1 cellular context compared by ENCODE assay signal in genomic region chr16:8741636-8742427, GRCh38.
TF ChIP-seq lines count a peak whose summit lies in the region.

No MANE protein-coding gene starts in this region.

TF ChIP-seq in HepG2, 621 proteins besides CTCF, POLR2A, EP300 and RAD21 (continues in another document):
- TF ChIP-seq ZNF317 (CRISPR knock-in tag; IDR thresholded peaks at IDR 0.05) = 0 out of 2 replicates have a peak, but pooled peaks have one; percentile 17
- TF ChIP-seq ZFP36 (IDR thresholded peaks at IDR 0.05; ENCODE audit: borderline replicate concordance, low read depth, low read length, partially characterized antibody) = peak; percentile 68
- no peak for TF ChIP-seq ZNF883 (CRISPR knock-in tag; IDR thresholded peaks at IDR 0.05; ENCODE audit: not compliant biosample characterization)
- no peak for TF ChIP-seq CBX1 (IDR thresholded peaks at IDR 0.05; ENCODE audit: low read depth)
- peak; percentile 82; the same call in 1 of the 2 replicates for TF ChIP-seq ZNF768 (CRISPR knock-in tag; IDR thresholded peaks at IDR 0.05)
- no peak for TF ChIP-seq CBX2 (IDR thresholded peaks at IDR 0.05; ENCODE audit: low read depth, low read length)
- TF ChIP-seq CBX2 (CRISPR knock-in tag; IDR thresholded peaks at IDR 0.05; ENCODE audit: low read depth) = no peak
- no peak for TF ChIP-seq FOSL2 (CRISPR knock-in tag; IDR thresholded peaks at IDR 0.05)
- no peak for TF ChIP-seq ATRX (CRISPR knock-in tag; IDR thresholded peaks at IDR 0.05; ENCODE audit: borderline replicate concordance)
- TF ChIP-seq ZNF136 (CRISPR knock-in tag; IDR thresholded peaks at IDR 0.05; ENCODE audit: low read depth) = no peak
- no peak for TF ChIP-seq ZNF260 (CRISPR knock-in tag; IDR thresholded peaks at IDR 0.05; ENCODE audit: borderline replicate concordance, low read depth)
- TF ChIP-seq KDM1A (CRISPR knock-in tag; IDR thresholded peaks at IDR 0.05) = 0 out of 2 replicates have a peak, but pooled peaks have one; percentile 22
- TF ChIP-seq ZMYM4 (CRISPR knock-in tag; IDR thresholded peaks at IDR 0.05) = no peak
- no peak for TF ChIP-seq YEATS2 (CRISPR knock-in tag; IDR thresholded peaks at IDR 0.05; ENCODE audit: borderline replicate concordance)
- no peak for TF ChIP-seq BRCA1 (CRISPR knock-in tag; IDR thresholded peaks at IDR 0.05)
- no peak for TF ChIP-seq NR0B2 (CRISPR knock-in tag; IDR thresholded peaks at IDR 0.05)
- no peak for TF ChIP-seq HNRNPK (IDR thresholded peaks at IDR 0.05; ENCODE audit: low read depth, low read length, poor library complexity, severe bottlenecking)
- TF ChIP-seq MYNN (CRISPR knock-in tag; IDR thresholded peaks at IDR 0.05; ENCODE audit: low read depth) = no peak
- TF ChIP-seq ZNF713 (CRISPR knock-in tag; IDR thresholded peaks at IDR 0.05) = no peak
- TF ChIP-seq, protein P1, sequence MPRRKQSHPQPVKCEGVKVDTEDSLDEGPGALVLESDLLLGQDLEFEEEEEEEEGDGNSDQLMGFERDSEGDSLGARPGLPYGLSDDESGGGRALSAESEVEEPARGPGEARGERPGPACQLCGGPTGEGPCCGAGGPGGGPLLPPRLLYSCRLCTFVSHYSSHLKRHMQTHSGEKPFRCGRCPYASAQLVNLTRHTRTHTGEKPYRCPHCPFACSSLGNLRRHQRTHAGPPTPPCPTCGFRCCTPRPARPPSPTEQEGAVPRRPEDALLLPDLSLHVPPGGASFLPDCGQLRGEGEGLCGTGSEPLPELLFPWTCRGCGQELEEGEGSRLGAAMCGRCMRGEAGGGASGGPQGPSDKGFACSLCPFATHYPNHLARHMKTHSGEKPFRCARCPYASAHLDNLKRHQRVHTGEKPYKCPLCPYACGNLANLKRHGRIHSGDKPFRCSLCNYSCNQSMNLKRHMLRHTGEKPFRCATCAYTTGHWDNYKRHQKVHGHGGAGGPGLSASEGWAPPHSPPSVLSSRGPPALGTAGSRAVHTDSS (CRISPR knock-in tag; conservative IDR thresholded peaks at IDR 0.05) = no peak
- TF ChIP-seq RCOR2 (CRISPR knock-in tag; IDR thresholded peaks at IDR 0.05) = peak; percentile 72; the same call in 1 of the 2 replicates
- no peak for TF ChIP-seq ZNF432 (CRISPR knock-in tag; IDR thresholded peaks at IDR 0.05; ENCODE audit: borderline replicate concordance)
- TF ChIP-seq ZMYM3 (CRISPR knock-in tag; IDR thresholded peaks at IDR 0.05) = peak; percentile 38; the same call in 1 of the 2 replicates
- no peak for TF ChIP-seq ZNF512 (CRISPR knock-in tag; IDR thresholded peaks at IDR 0.05)
- TF ChIP-seq, protein P2, sequence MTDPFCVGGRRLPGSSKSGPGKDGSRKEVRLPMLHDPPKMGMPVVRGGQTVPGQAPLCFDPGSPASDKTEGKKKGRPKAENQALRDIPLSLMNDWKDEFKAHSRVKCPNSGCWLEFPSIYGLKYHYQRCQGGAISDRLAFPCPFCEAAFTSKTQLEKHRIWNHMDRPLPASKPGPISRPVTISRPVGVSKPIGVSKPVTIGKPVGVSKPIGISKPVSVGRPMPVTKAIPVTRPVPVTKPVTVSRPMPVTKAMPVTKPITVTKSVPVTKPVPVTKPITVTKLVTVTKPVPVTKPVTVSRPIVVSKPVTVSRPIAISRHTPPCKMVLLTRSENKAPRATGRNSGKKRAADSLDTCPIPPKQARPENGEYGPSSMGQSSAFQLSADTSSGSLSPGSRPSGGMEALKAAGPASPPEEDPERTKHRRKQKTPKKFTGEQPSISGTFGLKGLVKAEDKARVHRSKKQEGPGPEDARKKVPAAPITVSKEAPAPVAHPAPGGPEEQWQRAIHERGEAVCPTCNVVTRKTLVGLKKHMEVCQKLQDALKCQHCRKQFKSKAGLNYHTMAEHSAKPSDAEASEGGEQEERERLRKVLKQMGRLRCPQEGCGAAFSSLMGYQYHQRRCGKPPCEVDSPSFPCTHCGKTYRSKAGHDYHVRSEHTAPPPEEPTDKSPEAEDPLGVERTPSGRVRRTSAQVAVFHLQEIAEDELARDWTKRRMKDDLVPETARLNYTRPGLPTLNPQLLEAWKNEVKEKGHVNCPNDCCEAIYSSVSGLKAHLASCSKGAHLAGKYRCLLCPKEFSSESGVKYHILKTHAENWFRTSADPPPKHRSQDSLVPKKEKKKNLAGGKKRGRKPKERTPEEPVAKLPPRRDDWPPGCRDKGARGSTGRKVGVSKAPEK (CRISPR knock-in tag; IDR thresholded peaks at IDR 0.05; ENCODE audit: borderline replicate concordance) = no peak
- TF ChIP-seq, protein P3, sequence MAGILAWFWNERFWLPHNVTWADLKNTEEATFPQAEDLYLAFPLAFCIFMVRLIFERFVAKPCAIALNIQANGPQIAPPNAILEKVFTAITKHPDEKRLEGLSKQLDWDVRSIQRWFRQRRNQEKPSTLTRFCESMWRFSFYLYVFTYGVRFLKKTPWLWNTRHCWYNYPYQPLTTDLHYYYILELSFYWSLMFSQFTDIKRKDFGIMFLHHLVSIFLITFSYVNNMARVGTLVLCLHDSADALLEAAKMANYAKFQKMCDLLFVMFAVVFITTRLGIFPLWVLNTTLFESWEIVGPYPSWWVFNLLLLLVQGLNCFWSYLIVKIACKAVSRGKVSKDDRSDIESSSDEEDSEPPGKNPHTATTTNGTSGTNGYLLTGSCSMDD (CRISPR knock-in tag; IDR thresholded peaks at IDR 0.05) = no peak
- TF ChIP-seq, protein P4, sequence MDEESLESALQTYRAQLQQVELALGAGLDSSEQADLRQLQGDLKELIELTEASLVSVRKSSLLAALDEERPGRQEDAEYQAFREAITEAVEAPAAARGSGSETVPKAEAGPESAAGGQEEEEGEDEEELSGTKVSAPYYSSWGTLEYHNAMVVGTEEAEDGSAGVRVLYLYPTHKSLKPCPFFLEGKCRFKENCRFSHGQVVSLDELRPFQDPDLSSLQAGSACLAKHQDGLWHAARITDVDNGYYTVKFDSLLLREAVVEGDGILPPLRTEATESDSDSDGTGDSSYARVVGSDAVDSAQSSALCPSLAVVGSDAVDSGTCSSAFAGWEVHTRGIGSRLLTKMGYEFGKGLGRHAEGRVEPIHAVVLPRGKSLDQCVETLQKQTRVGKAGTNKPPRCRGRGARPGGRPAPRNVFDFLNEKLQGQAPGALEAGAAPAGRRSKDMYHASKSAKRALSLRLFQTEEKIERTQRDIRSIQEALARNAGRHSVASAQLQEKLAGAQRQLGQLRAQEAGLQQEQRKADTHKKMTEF (CRISPR knock-in tag; IDR thresholded peaks at IDR 0.05) = no peak
- no peak for TF ChIP-seq PCBP2 (optimal IDR thresholded peaks at IDR 0.05; ENCODE audit: low read depth, low read length, poor library complexity, severe bottlenecking)
- TF ChIP-seq FOXK2 (IDR thresholded peaks at IDR 0.05) = no peak
- TF ChIP-seq SNAPC5 (CRISPR knock-in tag; IDR thresholded peaks at IDR 0.05; ENCODE audit: borderline replicate concordance) = 0 out of 2 replicates have a peak, but pooled peaks have one; percentile 44
- no peak for TF ChIP-seq ZNF878 (CRISPR knock-in tag; IDR thresholded peaks at IDR 0.05)
- no peak for TF ChIP-seq ZNF841 (CRISPR knock-in tag; IDR thresholded peaks at IDR 0.05; ENCODE audit: borderline replicate concordance)
- TF ChIP-seq MYC (CRISPR knock-in tag; IDR thresholded peaks at IDR 0.05; ENCODE audit: borderline replicate concordance) = no peak
- no peak for TF ChIP-seq ONECUT2 (CRISPR knock-in tag; IDR thresholded peaks at IDR 0.05)
- TF ChIP-seq PTBP1 (IDR thresholded peaks at IDR 0.05; ENCODE audit: low read depth, low read length, poor library complexity, severe bottlenecking) = no peak
- no peak for TF ChIP-seq GATA4 (IDR thresholded peaks at IDR 0.05; ENCODE audit: borderline replicate concordance, low read depth)
- TF ChIP-seq ZBTB8A (CRISPR knock-in tag; IDR thresholded peaks at IDR 0.05; ENCODE audit: borderline replicate concordance, low read depth) = no peak
- TF ChIP-seq SRY (CRISPR knock-in tag; IDR thresholded peaks at IDR 0.05) = no peak
- TF ChIP-seq ZFP37 (CRISPR knock-in tag; IDR thresholded peaks at IDR 0.05; ENCODE audit: borderline replicate concordance) = no peak
- TF ChIP-seq TBX2 (CRISPR knock-in tag; IDR thresholded peaks at IDR 0.05; ENCODE audit: borderline replicate concordance) = 0 out of 2 replicates have a peak, but pooled peaks have one; percentile 15
- TF ChIP-seq THAP8 (CRISPR knock-in tag; IDR thresholded peaks at IDR 0.05; ENCODE audit: borderline replicate concordance) = no peak
- 0 out of 2 replicates have a peak, but pooled peaks have one; percentile 2 for TF ChIP-seq KLF9 (CRISPR knock-in tag; IDR thresholded peaks at IDR 0.05; ENCODE audit: low read depth)
- 0 out of 2 replicates have a peak, but pooled peaks have one; percentile 26 for TF ChIP-seq ZNF670 (CRISPR knock-in tag; IDR thresholded peaks at IDR 0.05; ENCODE audit: borderline replicate concordance)
- no peak for TF ChIP-seq NFKB2 (CRISPR knock-in tag; IDR thresholded peaks at IDR 0.05; ENCODE audit: borderline replicate concordance)
- no peak for TF ChIP-seq PRPF4 (IDR thresholded peaks at IDR 0.05; ENCODE audit: low read depth, low read length, poor library complexity, severe bottlenecking)
- TF ChIP-seq POGZ (CRISPR knock-in tag; IDR thresholded peaks at IDR 0.05) = no peak
- TF ChIP-seq ZNF772 (CRISPR knock-in tag; IDR thresholded peaks at IDR 0.05) = 0 out of 2 replicates have a peak, but pooled peaks have one; percentile 40
- TF ChIP-seq RARG (CRISPR knock-in tag; IDR thresholded peaks at IDR 0.05; ENCODE audit: low read depth) = no peak
- 0 out of 2 replicates have a peak, but pooled peaks have one; percentile 42 for TF ChIP-seq ETS1 (CRISPR knock-in tag; IDR thresholded peaks at IDR 0.05)
- TF ChIP-seq ZNF30 (CRISPR knock-in tag; IDR thresholded peaks at IDR 0.05) = no peak
- no peak for TF ChIP-seq FOXP1 (IDR thresholded peaks at IDR 0.05)
- TF ChIP-seq FOXP1 (CRISPR knock-in tag; IDR thresholded peaks at IDR 0.05) = no peak
- TF ChIP-seq, protein P5, sequence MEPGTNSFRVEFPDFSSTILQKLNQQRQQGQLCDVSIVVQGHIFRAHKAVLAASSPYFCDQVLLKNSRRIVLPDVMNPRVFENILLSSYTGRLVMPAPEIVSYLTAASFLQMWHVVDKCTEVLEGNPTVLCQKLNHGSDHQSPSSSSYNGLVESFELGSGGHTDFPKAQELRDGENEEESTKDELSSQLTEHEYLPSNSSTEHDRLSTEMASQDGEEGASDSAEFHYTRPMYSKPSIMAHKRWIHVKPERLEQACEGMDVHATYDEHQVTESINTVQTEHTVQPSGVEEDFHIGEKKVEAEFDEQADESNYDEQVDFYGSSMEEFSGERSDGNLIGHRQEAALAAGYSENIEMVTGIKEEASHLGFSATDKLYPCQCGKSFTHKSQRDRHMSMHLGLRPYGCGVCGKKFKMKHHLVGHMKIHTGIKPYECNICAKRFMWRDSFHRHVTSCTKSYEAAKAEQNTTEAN (CRISPR knock-in tag; conservative IDR thresholded peaks at IDR 0.05) = 0 out of 2 replicates have a peak, but pooled peaks have one; percentile 12
- TF ChIP-seq FIP1L1 (IDR thresholded peaks at IDR 0.05; ENCODE audit: borderline replicate concordance, insufficient read depth, low read depth, low read length) = no peak
